17 cellular contexts compared by ENCODE assay signal in the genomic region with DNA sequence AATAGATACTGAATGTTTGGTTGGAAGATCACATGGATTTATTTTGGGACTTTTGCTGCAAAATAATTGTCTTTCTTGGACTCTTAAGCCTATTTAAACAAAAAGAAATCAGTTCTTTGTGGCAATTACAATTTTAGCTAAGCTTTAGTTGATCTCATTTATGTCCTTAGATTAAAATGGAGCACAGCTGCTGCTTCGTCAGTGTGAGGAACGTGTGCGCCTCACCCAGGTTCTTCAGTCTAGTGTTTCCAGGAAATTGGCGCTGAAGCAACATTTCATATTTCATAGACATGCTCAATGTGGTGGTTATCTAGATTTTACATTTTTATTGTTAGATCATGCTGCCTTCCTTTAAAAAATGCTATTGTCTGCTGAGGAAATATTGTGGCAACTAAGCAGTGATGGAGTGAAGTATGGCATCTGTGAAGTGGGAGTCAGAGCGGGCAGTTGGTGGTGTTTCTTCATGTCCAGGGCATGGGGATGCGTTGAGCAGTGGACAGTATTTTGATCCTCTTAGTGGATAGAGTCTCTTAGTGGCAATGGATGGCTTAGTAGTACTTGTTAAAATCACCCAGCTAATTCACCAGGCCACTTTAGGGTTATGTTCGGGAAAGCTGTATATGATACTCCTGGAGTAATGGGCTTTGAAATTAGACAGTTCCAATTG. TPM values are rescaled to one million over a fixed set of nuclear protein-coding genes. Genes with fewer than 3 reads are reported as not detected.
DNase-seq lines count a peak whose midpoint lies in the region; ATAC-seq and TF ChIP-seq lines count a peak whose summit lies in the region.
"Had no signal": no experiment of that assay in that cellular context is flagged by ENCODE, and none has a peak within 500 bp of the region (broad histone marks: within the 10 kb centered on the region; RNA-seq: fewer than 3 reads in every experiment).

No MANE protein-coding gene starts in this region.

- CTCF ChIA-PET in WTC11 (lab: Charles Lee) = interaction anchor here (0.6 kb wide), 1 partner anchor 92 kb away, joined by 3 read pairs; no protein-coding TSS in a partner anchor

- peaks cover 83% of the 10 kb centered on the region for H3K4me1 ChIP-seq in upper lobe of right lung

- H3K36me3 ChIP-seq in upper lobe of right lung = peaks cover 12% of the 10 kb centered on the region

- no peaks in the 10 kb centered on the region for H3K27me3 Mint-ChIP-seq in activated naive CD8-positive, alpha-beta T cell
- H3K27me3 Mint-ChIP-seq in activated naive CD8-positive, alpha-beta T cell treated with anti-CD3 and anti-CD28 coated beads, Interleukin-2, amount 50 U/mL, for 24 hours = no peaks in the 10 kb centered on the region
- no peaks in the 10 kb centered on the region for H3K27me3 Mint-ChIP-seq in WTC11 (ENCODE audit: low read depth)
- no peaks in the 10 kb centered on the region for H3K27me3 Mint-ChIP-seq in mesothelial cell of epicardium (ENCODE audit: low read depth)

- intact Hi-C loops in upper lobe of right lung (cut with DNase I) = no loop called here

- TF ChIP-seq CTCF in WTC11 (IDR thresholded peaks at IDR 0.05) (no peak), mesothelial cell of epicardium (IDR thresholded peaks at IDR 0.05; ENCODE audit: unreplicated experiment) (no peak), upper lobe of right lung (IDR thresholded peaks at IDR 0.05) (no peak)

- no peaks in the 10 kb centered on the region for H3K36me3 Mint-ChIP-seq in activated naive CD8-positive, alpha-beta T cell
- peaks cover 35% of the 10 kb centered on the region for H3K36me3 Mint-ChIP-seq in activated naive CD8-positive, alpha-beta T cell treated with anti-CD3 and anti-CD28 coated beads, Interleukin-2, amount 50 U/mL, for 24 hours (ENCODE audit: low read depth)
- H3K36me3 Mint-ChIP-seq in WTC11 = peaks cover 14% of the 10 kb centered on the region; the same call in 1 of the 2 replicates
- peaks cover 6% of the 10 kb centered on the region for H3K36me3 Mint-ChIP-seq in mesothelial cell of epicardium

- H3K9me3 Mint-ChIP-seq in activated naive CD8-positive, alpha-beta T cell (ENCODE audit: low read depth) = no peaks in the 10 kb centered on the region
- no peaks in the 10 kb centered on the region for H3K9me3 Mint-ChIP-seq in activated naive CD8-positive, alpha-beta T cell treated with anti-CD3 and anti-CD28 coated beads, Interleukin-2, amount 50 U/mL, for 24 hours
- H3K9me3 Mint-ChIP-seq in WTC11 (no peaks in the 10 kb centered on the region), mesothelial cell of epicardium (no peaks in the 10 kb centered on the region)

- no peaks in the 10 kb centered on the region for H3K27me3 ChIP-seq in upper lobe of right lung
- H3K27me3 ChIP-seq: cardiac muscle cell had no signal

- H3K4me1 Mint-ChIP-seq in activated naive CD8-positive, alpha-beta T cell (ENCODE audit: low read depth) = peaks cover 74% of the 10 kb centered on the region
- H3K4me1 Mint-ChIP-seq in activated naive CD8-positive, alpha-beta T cell treated with anti-CD3 and anti-CD28 coated beads, Interleukin-2, amount 50 U/mL, for 24 hours = peaks cover 77% of the 10 kb centered on the region
- H3K4me1 Mint-ChIP-seq in WTC11 (peaks cover 26% of the 10 kb centered on the region), mesothelial cell of epicardium (peaks cover 46% of the 10 kb centered on the region)

- no peaks in the 10 kb centered on the region for H3K9me3 ChIP-seq in upper lobe of right lung
- H3K9me3 ChIP-seq: prostate gland had no signal

- DNase-seq in activated naive CD8-positive, alpha-beta T cell treated with anti-CD3 and anti-CD28 coated beads, Interleukin-2, amount 50 U/mL, for 24 hours = no peak
- no peak for DNase-seq in WTC11 (ENCODE audit: low spot score)
- DNase-seq in mesothelial cell of epicardium (ENCODE audit: low spot score in 2 of 2, unreplicated experiment in 2 of 2) = no peak
- DNase-seq in upper lobe of right lung = no peak
- DNase-seq in GOT3 (lab: John Stamatoyannopoulos, UW) = no peak
- DNase-seq in NCI-H748 (lab: John Stamatoyannopoulos, UW; ENCODE audit: unreplicated experiment) = no peak
- DNase-seq: activated CD8-positive, alpha-beta memory T cell treated with anti-CD3 and anti-CD28 coated beads, Interleukin-2, amount 50 U/mL, for 4 hours; effector memory CD4-positive, alpha-beta T cell; hippocampal formation; Kasumi-1; NCI-H1105 treated with DMSO at 0.1 percent for 48 hours; NCI-H774; RPMI8226 had no signal

- peak overlapping the region; percentile 30 for H3K4me3 Mint-ChIP-seq in activated naive CD8-positive, alpha-beta T cell
- H3K4me3 Mint-ChIP-seq in activated naive CD8-positive, alpha-beta T cell treated with anti-CD3 and anti-CD28 coated beads, Interleukin-2, amount 50 U/mL, for 24 hours = no peak overlapping the region
- no peak overlapping the region for H3K4me3 Mint-ChIP-seq in WTC11
- no peak overlapping the region for H3K4me3 Mint-ChIP-seq in mesothelial cell of epicardium

- peak overlapping the region; percentile 37 for H3K27ac ChIP-seq in upper lobe of right lung
- H3K27ac ChIP-seq: cardiac muscle cell had no signal

- H3K27ac Mint-ChIP-seq in activated naive CD8-positive, alpha-beta T cell = peak overlapping the region; percentile 31
- H3K27ac Mint-ChIP-seq in activated naive CD8-positive, alpha-beta T cell treated with anti-CD3 and anti-CD28 coated beads, Interleukin-2, amount 50 U/mL, for 24 hours = no peak overlapping the region
- peak overlapping the region; percentile 48 for H3K27ac Mint-ChIP-seq in WTC11
- peak overlapping the region; percentile 74 for H3K27ac Mint-ChIP-seq in mesothelial cell of epicardium

- ATAC-seq in activated naive CD8-positive, alpha-beta T cell treated with anti-CD3 and anti-CD28 coated beads, Interleukin-2, amount 50 U/mL, for 24 hours = no peak
- ATAC-seq in WTC11 (no peak), upper lobe of right lung (no peak), HG03521 (IDR thresholded peaks at IDR 0.05; ENCODE audit: unreplicated experiment) (no peak)

- H3K4me3 ChIP-seq in upper lobe of right lung = no peak overlapping the region
- H3K4me3 ChIP-seq: cardiac muscle cell, prostate gland had no signal

- POLR2A ChIA-PET in WTC11 (lab: Charles Lee) = interaction anchor here (0.6 kb wide), 1 partner anchor 82 kb away, joined by 4 read pairs; no protein-coding TSS in a partner anchor

TF ChIP-seq in WTC11, 78 proteins besides CTCF, POLR2A, EP300 and RAD21 (continues in another document):
- TF ChIP-seq ZSCAN18 (CRISPR knock-in tag; IDR thresholded peaks at IDR 0.05) = no peak
- TF ChIP-seq ELF4 (CRISPR knock-in tag; IDR thresholded peaks at IDR 0.05; ENCODE audit: low read depth) = no peak
- TF ChIP-seq, protein P1, sequence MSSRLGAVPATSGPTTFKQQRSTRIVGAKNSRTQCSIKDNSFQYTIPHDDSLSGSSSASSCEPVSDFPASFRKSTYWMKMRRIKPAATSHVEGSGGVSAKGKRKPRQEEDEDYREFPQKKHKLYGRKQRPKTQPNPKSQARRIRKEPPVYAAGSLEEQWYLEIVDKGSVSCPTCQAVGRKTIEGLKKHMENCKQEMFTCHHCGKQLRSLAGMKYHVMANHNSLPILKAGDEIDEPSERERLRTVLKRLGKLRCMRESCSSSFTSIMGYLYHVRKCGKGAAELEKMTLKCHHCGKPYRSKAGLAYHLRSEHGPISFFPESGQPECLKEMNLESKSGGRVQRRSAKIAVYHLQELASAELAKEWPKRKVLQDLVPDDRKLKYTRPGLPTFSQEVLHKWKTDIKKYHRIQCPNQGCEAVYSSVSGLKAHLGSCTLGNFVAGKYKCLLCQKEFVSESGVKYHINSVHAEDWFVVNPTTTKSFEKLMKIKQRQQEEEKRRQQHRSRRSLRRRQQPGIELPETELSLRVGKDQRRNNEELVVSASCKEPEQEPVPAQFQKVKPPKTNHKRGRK (CRISPR knock-in tag; IDR thresholded peaks at IDR 0.05; ENCODE audit: borderline replicate concordance) = no peak
- no peak for TF ChIP-seq ZNF219 (CRISPR knock-in tag; IDR thresholded peaks at IDR 0.05; ENCODE audit: borderline replicate concordance)
- TF ChIP-seq NR2C2 (CRISPR knock-in tag; IDR thresholded peaks at IDR 0.05) = no peak
- no peak for TF ChIP-seq USF1 (CRISPR knock-in tag; IDR thresholded peaks at IDR 0.05)
- no peak for TF ChIP-seq SP1 (CRISPR knock-in tag; conservative IDR thresholded peaks at IDR 0.05)
- no peak for TF ChIP-seq ZNF416 (CRISPR knock-in tag; IDR thresholded peaks at IDR 0.05)
- TF ChIP-seq SMAD3 (CRISPR knock-in tag; IDR thresholded peaks at IDR 0.05; ENCODE audit: borderline replicate concordance) = no peak
- TF ChIP-seq FOXK1 (CRISPR knock-in tag; IDR thresholded peaks at IDR 0.05) = no peak
- no peak for TF ChIP-seq JAZF1 (CRISPR knock-in tag; IDR thresholded peaks at IDR 0.05)
- no peak for TF ChIP-seq CBFB (CRISPR knock-in tag; IDR thresholded peaks at IDR 0.05; ENCODE audit: low read depth)
- TF ChIP-seq ZNF263 (CRISPR knock-in tag; IDR thresholded peaks at IDR 0.05; ENCODE audit: low read depth) = no peak

RNA-seq across cellular contexts. Expression of gene DDI2, which starts 5.6 kb away (rescaled TPM):
- 33.8 to 34.2 TPM (median 33.8 TPM) in 3 replicates for total RNA-seq in WTC11 (2021)
- 31.7 to 34.5 TPM (median 34.1 TPM) in 3 replicates for total RNA-seq in mesothelial cell of epicardium
- total RNA-seq in upper lobe of right lung = 40.9 TPM

RNA-seq across cellular contexts. Expression of gene AGMAT, which starts 38.0 kb away (rescaled TPM):
- total RNA-seq in WTC11 (2021) = 4.9 to 5.6 TPM (median 5.5 TPM) in 3 replicates
- total RNA-seq in mesothelial cell of epicardium = 0.16 to 0.31 TPM (median 0.25 TPM) in 3 replicates
- total RNA-seq in upper lobe of right lung = not detected
